In the genomic region with DNA sequence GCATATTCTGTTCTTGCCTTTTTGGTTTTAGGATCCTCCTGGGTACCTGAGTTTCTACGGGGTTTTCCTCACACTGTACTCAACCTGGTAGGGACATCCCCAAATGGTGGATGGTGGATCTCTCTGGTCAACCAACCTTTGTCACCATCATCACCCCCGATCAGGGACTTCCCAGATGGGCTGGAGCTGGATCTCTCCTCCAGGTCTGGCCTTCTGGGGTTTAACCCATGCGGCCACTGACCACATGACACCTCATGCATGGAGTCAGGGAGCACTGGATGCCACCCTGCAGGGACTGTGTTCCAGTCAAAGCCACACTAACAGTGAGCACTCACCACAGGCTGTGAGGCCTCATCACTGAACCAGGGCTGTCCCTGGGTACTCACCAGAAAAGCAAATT, we compare ENCODE assay signal across 13 cellular contexts.
DNase-seq lines count a peak whose midpoint lies in the region; ATAC-seq lines count a peak whose summit lies in the region.
"Had no signal": no experiment of that assay in that cellular context is flagged by ENCODE, and none has a peak within 500 bp of the region (broad histone marks: within the 10 kb centered on the region; RNA-seq: fewer than 3 reads in every experiment).

No MANE protein-coding gene starts in this region.

- H3K9ac ChIP-seq in neuronal stem cell (ENCODE audit: low read depth, low read length, poor library complexity): no peak overlapping the region
- H3K9ac ChIP-seq: parathyroid adenoma had no signal

- no peak overlapping the region for H3K14ac ChIP-seq in neuronal stem cell (ENCODE audit: low read length)

- no peak overlapping the region for H3K27ac ChIP-seq in neuronal stem cell (replicated peaks; ENCODE audit: low read length)
- H3K27ac ChIP-seq: adrenal gland, parathyroid adenoma had no signal

- H3K4me1 ChIP-seq in neuronal stem cell (ENCODE audit: control insufficient read depth in 2 of 2, insufficient read depth in 1 of 2, low read depth in 1 of 2, low read length in 2 of 2): peaks cover 3 to 19% of the 10 kb centered on the region in 2 donors
- H3K4me1 ChIP-seq: adrenal gland, parathyroid adenoma had no signal

- WGBS in neuronal stem cell (ENCODE audit: extremely low coverage in 2 of 2, insufficient read length in 2 of 2, insufficient replicate concordance in 1 of 2), 2 donors: no CpG with 5 or more reads among the region's 3 CpGs

- no peak overlapping the region for H4K8ac ChIP-seq in neuronal stem cell (ENCODE audit: low read depth, low read length)

- no peak overlapping the region for H3K4ac ChIP-seq in neuronal stem cell (ENCODE audit: low read length)

- H3K4me3 ChIP-seq in neuronal stem cell (ENCODE audit: low read length in 2 of 2): no peak overlapping the region
- H3K4me3 ChIP-seq: adrenal gland had no signal

- H3K36me3 ChIP-seq in neuronal stem cell (replicated peaks in 1 of 2; ENCODE audit: control insufficient read depth in 2 of 2, insufficient read depth in 2 of 2, low read length in 2 of 2): no peaks in the 10 kb centered on the region
- H3K36me3 ChIP-seq: adrenal gland had no signal

- H4K91ac ChIP-seq in neuronal stem cell (ENCODE audit: low read depth, low read length, poor library complexity): no peak overlapping the region

- H3K4me2 ChIP-seq in neuronal stem cell (ENCODE audit: insufficient read depth, low read length, poor library complexity, severe bottlenecking): no peak overlapping the region

- H3K9me3 ChIP-seq in neuronal stem cell (replicated peaks in 1 of 2; ENCODE audit: control insufficient read depth in 2 of 2, insufficient read depth in 1 of 2, low read depth in 1 of 2, low read length in 2 of 2): no peaks in the 10 kb centered on the region
- H3K9me3 ChIP-seq: adrenal gland had no signal

- no peak overlapping the region for H2BK12ac ChIP-seq in neuronal stem cell (ENCODE audit: low read length)

- H2AFZ ChIP-seq in neuronal stem cell (ENCODE audit: low read length): no peak overlapping the region
- H2AFZ ChIP-seq: parathyroid adenoma had no signal

- H3K18ac ChIP-seq in neuronal stem cell (ENCODE audit: low read length): peak overlapping the region; percentile 8

- no peaks in the 10 kb centered on the region for H3K79me1 ChIP-seq in neuronal stem cell (ENCODE audit: low read depth, low read length)

- H2AK5ac ChIP-seq in neuronal stem cell (ENCODE audit: low read depth, low read length): no peak overlapping the region

- peak; percentile 26 to 27 for DNase-seq in activated T-cell treated with anti-CD3 and anti-CD28 coated beads, Interleukin-2, amount 50 U/mL, for 48 hours
- DNase-seq in activated T-cell treated with anti-CD3 and anti-CD28 coated beads for 4 hours (no peak), neuronal stem cell (ENCODE audit: low spot score) (no peak), NCI-H2171 treated with DMSO at 0.1 percent for 48 hours (lab: John Stamatoyannopoulos, UW) (no peak), NCI-H2227 (lab: John Stamatoyannopoulos, UW; ENCODE audit: unreplicated experiment) (no peak)
- DNase-seq: adrenal gland, DMS153, HCEC 1CT, NCI-H446 treated with DMSO at 0.1 percent for 48 hours had no signal

- no peak overlapping the region for H2BK5ac ChIP-seq in neuronal stem cell (ENCODE audit: low read length)

- H2BK120ac ChIP-seq in neuronal stem cell (ENCODE audit: low read depth, low read length): no peak overlapping the region

- no peak overlapping the region for H2BK15ac ChIP-seq in neuronal stem cell (ENCODE audit: low read length)

- no peaks in the 10 kb centered on the region for H3K27me3 ChIP-seq in neuronal stem cell (ENCODE audit: control insufficient read depth in 3 of 3, insufficient read depth in 3 of 3, low read depth in 1 of 3, low read length in 3 of 3)
- H3K27me3 ChIP-seq: adrenal gland had no signal

- ATAC-seq in GM21381 (IDR thresholded peaks at IDR 0.05; ENCODE audit: unreplicated experiment): peak; percentile 76
- ATAC-seq in HG02981 (IDR thresholded peaks at IDR 0.05; ENCODE audit: unreplicated experiment): peak; percentile 64
- no peak for ATAC-seq in GM19467 (IDR thresholded peaks at IDR 0.05; ENCODE audit: unreplicated experiment)

- H3K23ac ChIP-seq in neuronal stem cell (ENCODE audit: low read depth, low read length, poor library complexity): no peak overlapping the region

Comparison
In these comparisons a context has a peak if more than half of its experiments do, and no peak if none do; other contexts are left out.
1. DNase-seq: peak in activated T-cell treated with anti-CD3 and anti-CD28 coated beads, Interleukin-2, amount 50 U/mL, for 48 hours (2 of 2); none in activated T-cell treated with anti-CD3 and anti-CD28 coated beads for 4 hours (single experiment), neuronal stem cell (single experiment), NCI-H2171 treated with DMSO at 0.1 percent for 48 hours (single experiment) and NCI-H2227 (single experiment).